ENCODE assay signal across 14 cellular contexts in genomic region chr7:129646369-129647021, GRCh38. TPM values are rescaled to one million over a fixed set of nuclear protein-coding genes. Genes with fewer than 3 reads are reported as not detected.
DNase-seq lines count a peak whose midpoint lies in the region; ATAC-seq and TF ChIP-seq lines count a peak whose summit lies in the region.
"Had no signal": no experiment of that assay in that cellular context is flagged by ENCODE, and none has a peak within 500 bp of the region (broad histone marks: within the 10 kb centered on the region; RNA-seq: fewer than 3 reads in every experiment).

No MANE protein-coding gene starts in this region.

- no peak overlapping the region for H2AK9ac ChIP-seq in IMR-90 (replicated peaks; ENCODE audit: low read depth, low read length, poor library complexity)

- H4K91ac ChIP-seq in IMR-90 (ENCODE audit: insufficient read depth, low read depth, low read length) = no peak overlapping the region

- no peak overlapping the region; the same call in 1 of the 2 replicates for H3K14ac ChIP-seq in IMR-90 (replicated peaks; ENCODE audit: low read depth, low read length)

- H3K9ac ChIP-seq in IMR-90 (ENCODE audit: low read depth, low read length) (no peak overlapping the region), iPS-20b (ENCODE audit: low read depth, low read length) (peak overlapping the region; percentile 61)

- no peak overlapping the region for H3K18ac ChIP-seq in IMR-90 (ENCODE audit: low read depth, low read length)

- no peak for TF ChIP-seq RAD21 in IMR-90 (IDR thresholded peaks at IDR 0.05; ENCODE audit: low read length)

- BruUV-seq in IMR-90 (replicated peaks; lab: Mats Ljungman, UMichigan) = no TSS peak

- H3K4me1 Mint-ChIP-seq in activated naive CD8-positive, alpha-beta T cell treated with anti-CD3 and anti-CD28 coated beads, Interleukin-2, amount 50 U/mL, for 24 hours = peaks cover 36% of the 10 kb centered on the region

- no peak overlapping the region for H3K27ac ChIP-seq in IMR-90 (ENCODE audit: insufficient read depth, low read length)
- H3K27ac ChIP-seq in iPS-20b (ENCODE audit: low read length) = no peak overlapping the region
- no peak overlapping the region for H3K27ac ChIP-seq in breast epithelium

- H3K4me1 ChIP-seq in IMR-90 (ENCODE audit: control insufficient read depth, insufficient read depth, low read length) = peaks cover 12% of the 10 kb centered on the region
- peaks cover 36% of the 10 kb centered on the region; the same call in 1 of the 2 replicates for H3K4me1 ChIP-seq in iPS-20b (ENCODE audit: insufficient read depth, low read length)
- H3K4me1 ChIP-seq in breast epithelium = no peaks in the 10 kb centered on the region

- POLR2A ChIA-PET in IMR-90 (lab: Charles Lee; ENCODE audit: unreplicated experiment) = interaction anchor here (0.6 kb wide), 1 partner anchor 39 kb away, joined by 4 read pairs; no protein-coding TSS in a partner anchor

- dilution Hi-C loops in IMR-90 (cut with HindIII; ENCODE audit: low sequenced_read_pairs, unreplicated experiment) = no loop called here

- H3K9me3 Mint-ChIP-seq in activated naive CD8-positive, alpha-beta T cell treated with anti-CD3 and anti-CD28 coated beads, Interleukin-2, amount 50 U/mL, for 24 hours = no peaks in the 10 kb centered on the region
- H3K9me3 Mint-ChIP-seq: activated CD4-positive, alpha-beta memory T cell treated with anti-CD3 and anti-CD28 coated beads, Interleukin-2, amount 10 ng/mL, durations not matched to agents 7 days and 5 days had no signal

- WGBS in IMR-90 (ENCODE audit: extremely low coverage in 2 of 2, insufficient read length in 1 of 2), 2 experiments = 100% methylated on average over 1 of the region's 4 CpGs; no CpG with 5 or more reads in 1 of the 2 experiments

- peak overlapping the region; percentile 8 for H3K27ac Mint-ChIP-seq in activated naive CD8-positive, alpha-beta T cell treated with anti-CD3 and anti-CD28 coated beads, Interleukin-2, amount 50 U/mL, for 24 hours
- H3K27ac Mint-ChIP-seq: activated CD4-positive, alpha-beta memory T cell treated with anti-CD3 and anti-CD28 coated beads, Interleukin-2, amount 10 ng/mL, durations not matched to agents 7 days and 5 days had no signal

- TF ChIP-seq CTCF in IMR-90 (conservative IDR thresholded peaks at IDR 0.05; ENCODE audit: low read depth, low read length) (no peak; the same call in 1 of the 2 replicates), breast epithelium (IDR thresholded peaks at IDR 0.05) (no peak)

- 0 out of 2 replicates have a peak, but pooled peaks cover 4% of the 10 kb centered on the region for H4K20me1 ChIP-seq in IMR-90 (ENCODE audit: insufficient read depth, low read length)

- no peak overlapping the region for H3K23ac ChIP-seq in IMR-90 (ENCODE audit: low read depth, low read length)

- DNase-seq in DMS53 treated with DMSO at 0.1 percent for 48 hours (lab: John Stamatoyannopoulos, UW; ENCODE audit: unreplicated experiment) (peak; percentile 19), IMR-90 (no peak), HK-2 (ENCODE audit: unreplicated experiment) (no peak), COR-L47 (lab: John Stamatoyannopoulos, UW) (no peak), breast epithelium (ENCODE audit: low spot score in 2 of 2) (no peak)
- no peak for DNase-seq in activated naive CD8-positive, alpha-beta T cell treated with anti-CD3 and anti-CD28 coated beads, Interleukin-2, amount 50 U/mL, for 24 hours
- DNase-seq: activated CD4-positive, alpha-beta memory T cell treated with anti-CD3 and anti-CD28 coated beads, Interleukin-2, amount 10 ng/mL, durations not matched to agents 7 days and 5 days; activated effector memory CD4-positive, alpha-beta T cell treated with Interleukin-2 at 50 U/mL for 16 hours; effector CD8-positive, alpha-beta T cell; NCI-H1694 treated with DMSO at 0.1 percent for 48 hours had no signal

- intact Hi-C loops in IMR-90 (cut with micrococcal nuclease) (no loop called here), breast epithelium (cut with DNase I; ENCODE audit: low total_unique reads) (no loop called here)

- no peak overlapping the region for H3K56ac ChIP-seq in IMR-90 (ENCODE audit: extremely low read depth, insufficient read depth, low read length)

- peak overlapping the region in 1 of 2 experiments; percentile 35; a peak in 1 of 4 replicates for H4K8ac ChIP-seq in IMR-90 (ENCODE audit: low read depth in 2 of 2, low read length in 2 of 2)

- H3K36me3 Mint-ChIP-seq in activated naive CD8-positive, alpha-beta T cell treated with anti-CD3 and anti-CD28 coated beads, Interleukin-2, amount 50 U/mL, for 24 hours (ENCODE audit: low read depth) = peaks cover 8% of the 10 kb centered on the region

- no peak for TF ChIP-seq POLR2A in IMR-90 (IDR thresholded peaks at IDR 0.05; ENCODE audit: low read depth, low read length)
- no peak for TF ChIP-seq POLR2A in breast epithelium (IDR thresholded peaks at IDR 0.05)

- H3K27me3 Mint-ChIP-seq in activated naive CD8-positive, alpha-beta T cell treated with anti-CD3 and anti-CD28 coated beads, Interleukin-2, amount 50 U/mL, for 24 hours = no peaks in the 10 kb centered on the region
- H3K27me3 Mint-ChIP-seq: activated CD4-positive, alpha-beta memory T cell treated with anti-CD3 and anti-CD28 coated beads, Interleukin-2, amount 10 ng/mL, durations not matched to agents 7 days and 5 days had no signal

- no peaks in the 10 kb centered on the region for H3K36me3 ChIP-seq in IMR-90 (ENCODE audit: control insufficient read depth, insufficient read depth, low read length)
- no peaks in the 10 kb centered on the region for H3K36me3 ChIP-seq in iPS-20b (ENCODE audit: insufficient read depth, low read depth, low read length)
- H3K36me3 ChIP-seq in breast epithelium = no peaks in the 10 kb centered on the region

- H2BK20ac ChIP-seq in IMR-90 (ENCODE audit: low read depth, low read length) = no peak overlapping the region

- no peak overlapping the region; the same call in 1 of the 2 replicates for H3K4ac ChIP-seq in IMR-90 (ENCODE audit: low read depth, low read length)

- peaks cover 29 to 33% of the 10 kb centered on the region in 2 experiments for H3K79me1 ChIP-seq in IMR-90 (ENCODE audit: low read depth in 1 of 2, low read length in 2 of 2)

- H3K27me3 ChIP-seq in IMR-90 (ENCODE audit: control insufficient read depth, insufficient read depth, low read length) (no peaks in the 10 kb centered on the region), iPS-20b (ENCODE audit: insufficient read depth, low read length) (no peaks in the 10 kb centered on the region), breast epithelium (no peaks in the 10 kb centered on the region)
- H3K27me3 ChIP-seq: SJSA1 had no signal

- CTCF ChIA-PET in IMR-90 (lab: Yijun Ruan, JAX) = no interaction called here

- H2AK5ac ChIP-seq in IMR-90 (ENCODE audit: low read depth, low read length) = no peak overlapping the region

- no peak overlapping the region for H4K5ac ChIP-seq in IMR-90 (ENCODE audit: low read depth, low read length)

- in situ Hi-C loops in IMR-90 (cut with MboI; ENCODE audit: low sequenced_read_pairs) = loop anchor here (10.0 kb wide), 1 partner anchor 432 kb away; no protein-coding TSS in a partner anchor

- ATAC-seq in IMR-90 (ENCODE audit: low read depth) = peak; percentile 31
- ATAC-seq in activated naive CD8-positive, alpha-beta T cell treated with anti-CD3 and anti-CD28 coated beads, Interleukin-2, amount 50 U/mL, for 24 hours = no peak
- ATAC-seq in HG02623 (IDR thresholded peaks at IDR 0.05; ENCODE audit: unreplicated experiment) = no peak

- no peak overlapping the region for H3K4me3 ChIP-seq in IMR-90 (ENCODE audit: insufficient read depth, low read depth, low read length)
- H3K4me3 ChIP-seq in iPS-20b (ENCODE audit: low read length) = peak overlapping the region; percentile 55
- H3K4me3 ChIP-seq in breast epithelium = no peak overlapping the region
- H3K4me3 ChIP-seq: SJSA1, smooth muscle cell had no signal

- no peak overlapping the region for H2BK15ac ChIP-seq in IMR-90 (ENCODE audit: low read depth, low read length)

- H2BK120ac ChIP-seq in IMR-90 (ENCODE audit: low read depth, low read length) = 0 out of 2 replicates have a peak overlapping the region, but pooled peaks have one; percentile 26

- no peak overlapping the region for H2AFZ ChIP-seq in IMR-90 (replicated peaks; ENCODE audit: low read length, poor library complexity)

- H3K9me1 ChIP-seq in IMR-90 (ENCODE audit: insufficient read depth, low read length) = no peaks in the 10 kb centered on the region

- no peak overlapping the region for H2BK5ac ChIP-seq in IMR-90 (ENCODE audit: low read depth, low read length, poor library complexity, severe bottlenecking)

- H3K9me3 ChIP-seq in IMR-90 (ENCODE audit: control insufficient read depth, insufficient read depth, low read length) (no peaks in the 10 kb centered on the region), iPS-20b (ENCODE audit: insufficient read depth, low read depth, low read length) (no peaks in the 10 kb centered on the region), breast epithelium (no peaks in the 10 kb centered on the region)
- H3K9me3 ChIP-seq: SJSA1 had no signal

- no peak overlapping the region for H3K4me3 Mint-ChIP-seq in activated naive CD8-positive, alpha-beta T cell treated with anti-CD3 and anti-CD28 coated beads, Interleukin-2, amount 50 U/mL, for 24 hours
- H3K4me3 Mint-ChIP-seq: activated CD4-positive, alpha-beta memory T cell treated with anti-CD3 and anti-CD28 coated beads, Interleukin-2, amount 10 ng/mL, durations not matched to agents 7 days and 5 days had no signal

- no peak overlapping the region for H3K4me2 ChIP-seq in IMR-90 (ENCODE audit: low read depth, low read length)
- H3K4me2 ChIP-seq: smooth muscle cell had no signal

TF ChIP-seq in IMR-90, 13 proteins besides CTCF, POLR2A, EP300 and RAD21:
- no peak for TF ChIP-seq NFE2L2 (IDR thresholded peaks at IDR 0.05; ENCODE audit: low read depth, low read length)
TF ChIP-seq in IMR-90: peak in this region for 0.

RNA-seq across cellular contexts. Expression of gene NRF1, which starts 35.0 kb away (rescaled TPM):
- total RNA-seq in IMR-90 (2012; rRNA removed) = 12.2 and 15.8 TPM in 2 replicates
- 7.8 and 11.4 TPM in 2 replicates for polyA plus RNA-seq in IMR-90 (2012; rRNA removed)
- polyA plus RNA-seq in IMR-90 (2012; cell fraction: cytosol; rRNA removed) = 4.4 and 5.5 TPM in 2 replicates
- 14.2 and 21.3 TPM in 2 replicates for polyA plus RNA-seq in IMR-90 (2012; cell fraction: nucleus; rRNA removed; ENCODE audit: low replicate concordance)
- total RNA-seq in breast epithelium = 10 to 100 TPM; 24.5 to 29.2 (median 27.2) TPM
